29 cellular contexts compared by ENCODE assay signal in genomic region chr2:201327678-201328077, GRCh38.
"Had no signal": no experiment of that assay in that cellular context is flagged by ENCODE, and none has a peak within 500 bp of the region (broad histone marks: within the 10 kb centered on the region; RNA-seq: fewer than 3 reads in every experiment).

No MANE protein-coding gene starts in this region.

- H3K4me1 ChIP-seq: neural progenitor cell, parathyroid adenoma, psoas muscle, right lobe of liver, sigmoid colon, suprapubic skin, testis, tibial artery, transverse colon, upper lobe of right lung, uterus had no signal

- H3K27me3 Mint-ChIP-seq: naive thymus-derived CD4-positive, alpha-beta T cell; progenitor cell of endocrine pancreas; stimulated activated memory B cell treated with anti-CD40 and anti-IgM and Interleukin-4, amounts not matched to agents 10 μg/mL and 1 μg/mL and 100 μg/mL, for 72 hours; stimulated activated naive CD8-positive, alpha-beta T cell treated with anti-CD3 and anti-CD28 coated beads, Interleukin-15, Interleukin-2, amounts not matched to agents 100 ng/mL and 50 ng/mL, for 24 hours; type B pancreatic cell had no signal

- H3K9ac ChIP-seq: neural progenitor cell, parathyroid adenoma had no signal

- H3K27me3 ChIP-seq: neural progenitor cell, ovary, right lobe of liver, sigmoid colon, suprapubic skin, testis, tibial artery, transverse colon, upper lobe of right lung, uterus had no signal

- H3K36me3 Mint-ChIP-seq: neural progenitor cell, type B pancreatic cell had no signal

- H3K27ac ChIP-seq: neural progenitor cell, ovary, parathyroid adenoma, psoas muscle, right lobe of liver, sigmoid colon, suprapubic skin, testis, tibial artery, transverse colon, upper lobe of right lung, uterus had no signal

- H3K79me2 ChIP-seq: parathyroid adenoma had no signal

- H3K36me3 ChIP-seq: neural progenitor cell, ovary, right lobe of liver, sigmoid colon, suprapubic skin, transverse colon, upper lobe of right lung, uterus had no signal

- H3K9me3 ChIP-seq: ovary, testis, upper lobe of right lung had no signal

- H3K4me1 Mint-ChIP-seq: nephron, neural progenitor cell had no signal

- H3K4me3 ChIP-seq: neural progenitor cell, ovary, psoas muscle, right lobe of liver, sigmoid colon, suprapubic skin, testis, tibial artery, transverse colon, upper lobe of right lung, uterus had no signal

- H3K4me2 ChIP-seq: neural progenitor cell had no signal

- H3K4me3 Mint-ChIP-seq: naive thymus-derived CD4-positive, alpha-beta T cell; natural killer cell; nephron; neural progenitor cell; stimulated activated memory B cell treated with anti-CD40 and anti-IgM and Interleukin-4, amounts not matched to agents 10 μg/mL and 1 μg/mL and 100 μg/mL, for 72 hours; stimulated activated naive CD8-positive, alpha-beta T cell treated with anti-CD3 and anti-CD28 coated beads, Interleukin-15, Interleukin-2, amounts not matched to agents 100 ng/mL and 50 ng/mL, for 24 hours; type B pancreatic cell had no signal

- DNase-seq: naive thymus-derived CD4-positive, alpha-beta T cell; natural killer cell; occipital lobe; ovary; posterior cingulate gyrus; psoas muscle; right cardiac atrium; right lobe of liver; sigmoid colon; small intestine; stimulated activated CD4-positive, alpha-beta T cell treated with anti-CD3 and anti-CD28 coated beads, Interleukin-15, amount 100 ng/mL, for 24 hours; stimulated activated CD4-positive, alpha-beta T cell treated with anti-CD3 and anti-CD28 coated beads, Interleukin-2, amount 100 ng/mL, for 24 hours; stimulated activated CD4-positive, alpha-beta T cell treated with anti-CD3 and anti-CD28 coated beads, Interleukin-2, amount 100 ng/mL, for 48 hours; stimulated activated CD4-positive, alpha-beta T cell treated with anti-CD3 and anti-CD28 coated beads, Interleukin-4, amount 100 ng/mL, for 24 hours; stimulated activated naive CD4-positive, alpha-beta T cell; substantia nigra; testis; tibial artery; transverse colon; upper lobe of right lung; uterus had no signal

- ATAC-seq: naive thymus-derived CD4-positive, alpha-beta T cell; natural killer cell; psoas muscle; right cardiac atrium; right lobe of liver; stimulated activated memory B cell treated with anti-CD40 and anti-IgM and Interleukin-4, amounts not matched to agents 10 μg/mL and 1 μg/mL and 100 μg/mL, for 72 hours; upper lobe of right lung had no signal

- H2AFZ ChIP-seq: neural progenitor cell, parathyroid adenoma had no signal

- FAIRE-seq: small intestine had no signal

- H3K27ac Mint-ChIP-seq: naive thymus-derived CD4-positive, alpha-beta T cell; natural killer cell; nephron; neural progenitor cell; progenitor cell of endocrine pancreas; stimulated activated memory B cell treated with anti-CD40 and anti-IgM and Interleukin-4, amounts not matched to agents 10 μg/mL and 1 μg/mL and 100 μg/mL, for 72 hours; stimulated activated naive CD8-positive, alpha-beta T cell treated with anti-CD3 and anti-CD28 coated beads, Interleukin-15, Interleukin-2, amounts not matched to agents 100 ng/mL and 50 ng/mL, for 24 hours; type B pancreatic cell had no signal
